In the genomic region with DNA sequence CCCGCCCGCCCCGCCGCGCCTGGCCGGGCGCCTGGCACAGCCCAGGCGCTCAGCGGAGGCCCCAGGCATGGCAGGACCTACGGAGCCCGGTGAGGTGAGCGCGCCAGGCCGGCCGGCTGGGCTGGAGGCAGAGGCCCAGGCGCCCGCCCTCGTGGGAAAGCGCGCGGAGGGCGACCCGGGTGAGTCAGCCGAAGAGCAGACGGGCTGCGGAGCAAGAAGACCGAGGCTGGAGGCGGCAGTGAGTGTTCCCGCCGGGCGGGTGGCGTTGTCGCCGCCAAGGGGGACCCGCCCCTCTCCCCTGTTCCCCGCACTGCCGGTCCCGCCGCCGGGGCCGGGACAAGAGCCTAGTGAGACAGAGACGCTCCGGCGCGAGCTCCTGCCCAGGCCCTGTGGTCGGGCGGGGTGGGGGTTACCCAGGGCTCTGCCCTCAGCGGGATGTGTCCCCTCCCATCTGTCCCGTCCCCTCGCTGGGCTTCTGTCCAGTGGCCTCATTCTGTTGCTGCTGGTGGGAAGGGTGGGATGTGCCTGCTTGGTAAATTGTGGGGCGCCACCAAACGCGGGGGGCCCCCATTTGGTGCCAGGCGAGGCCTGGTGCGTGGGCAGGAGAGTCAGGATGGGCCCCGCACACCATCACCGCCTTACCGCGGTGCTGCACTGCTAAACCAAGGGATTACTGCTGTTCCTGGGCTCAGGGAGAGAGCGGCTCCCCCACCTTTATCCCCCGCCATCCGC, we compare ENCODE assay signal across 8 cellular contexts. TPM values are rescaled to one million over a fixed set of nuclear protein-coding genes. Genes with fewer than 3 reads are reported as not detected.
DNase-seq lines count a peak whose midpoint lies in the region; ATAC-seq, FAIRE-seq and TF ChIP-seq lines count a peak whose summit lies in the region.

No MANE protein-coding gene starts in this region.

- H2BK5ac ChIP-seq in H9 (ENCODE audit: insufficient read length, low read length) = no peak overlapping the region

- H3K27ac Mint-ChIP-seq in H9 (no peak overlapping the region), WTC11 (no peak overlapping the region)

- no peak overlapping the region for H3K18ac ChIP-seq in H9 (ENCODE audit: insufficient read length, low read depth, low read length)

- H3K9me3 Mint-ChIP-seq in H9 = no peaks in the 10 kb centered on the region; a peak in 2 of 5 replicates
- no peaks in the 10 kb centered on the region for H3K9me3 Mint-ChIP-seq in WTC11

- H3K56ac ChIP-seq in H9 (ENCODE audit: insufficient read length, low read depth, low read length) = no peak overlapping the region

- no peak overlapping the region for H3K23ac ChIP-seq in H9 (ENCODE audit: insufficient read length, low read depth, low read length)

- peaks cover 73% of the 10 kb centered on the region for H3K27me3 Mint-ChIP-seq in H9 (ENCODE audit: low read depth)
- peaks cover 54% of the 10 kb centered on the region for H3K27me3 Mint-ChIP-seq in WTC11 (ENCODE audit: low read depth)

- H2BK12ac ChIP-seq in H9 (ENCODE audit: insufficient read length, low read depth, low read length) = no peak overlapping the region

- H3T11ph ChIP-seq in H9 (ENCODE audit: low read length) = no peak overlapping the region

- H3K14ac ChIP-seq in H9 (ENCODE audit: insufficient read depth, low read length) = no peak overlapping the region; the same call in 1 of the 2 replicates

- FAIRE-seq in endothelial cell of umbilical vein (lab: Jason Lieb, UNC) = no peak

- H3K4me3 Mint-ChIP-seq in H9 = peak overlapping the region; percentile 74 to 81
- peak overlapping the region; percentile 76 for H3K4me3 Mint-ChIP-seq in WTC11

- H3K27me3 ChIP-seq in H9 (ENCODE audit: insufficient read depth, low read length) (peaks cover 14% of the 10 kb centered on the region; the same call in 1 of the 2 replicates), endothelial cell of umbilical vein (ENCODE audit: control insufficient read depth in 2 of 2, insufficient read depth in 2 of 2, low read length in 2 of 2) (peaks cover 10 to 13% of the 10 kb centered on the region in 2 experiments)

- no peaks in the 10 kb centered on the region for H3K36me3 ChIP-seq in endothelial cell of umbilical vein (ENCODE audit: control insufficient read depth in 2 of 2, extremely low read depth in 1 of 2, insufficient read depth in 2 of 2, low read length in 2 of 2)

- no peak overlapping the region for H2BK20ac ChIP-seq in H9 (ENCODE audit: low read depth, low read length, poor library complexity, severe bottlenecking)

- H3K36me3 Mint-ChIP-seq in H9 (ENCODE audit: insufficient read depth in 1 of 3, low read depth in 3 of 3) = peaks cover 0 to 8% (median 0%) of the 10 kb centered on the region in 3 experiments; a peak in 2 of 7 replicates
- H3K36me3 Mint-ChIP-seq in WTC11 = no peaks in the 10 kb centered on the region

- DNase-seq in H9 (peak; percentile 57), WTC11 (ENCODE audit: low spot score) (peak; percentile 54), endothelial cell of umbilical vein (ENCODE audit: low read depth, low spot score) (peak; percentile 79), mucosa of gallbladder (ENCODE audit: low spot score) (peak; percentile 51), NCI-H345 treated with DMSO at 0.1 percent for 48 hours (lab: John Stamatoyannopoulos, UW; ENCODE audit: unreplicated experiment) (no peak), NCI-H2171 treated with DMSO at 0.1 percent for 48 hours (lab: John Stamatoyannopoulos, UW) (no peak), putamen (ENCODE audit: low spot score) (no peak)
- peak; percentile 36 to 51 for DNase-seq in stimulated activated CD8-positive, alpha-beta memory T cell treated with anti-CD3 and anti-CD28 coated beads, Interleukin-7, amount 100 ng/mL, for 48 hours (ENCODE audit: extremely low read depth in 1 of 2, low read depth in 1 of 2)

- no peaks in the 10 kb centered on the region for H3K79me1 ChIP-seq in H9 (ENCODE audit: insufficient read depth, low read depth, low read length, poor library complexity, severe bottlenecking)

- H3K9ac ChIP-seq in H9 (ENCODE audit: extremely low read depth, insufficient read length, low read length) = no peak overlapping the region
- H3K9ac ChIP-seq in endothelial cell of umbilical vein (replicated peaks; ENCODE audit: extremely low read depth, insufficient read depth, low read length) = no peak overlapping the region

- H4K20me1 ChIP-seq in H9 (ENCODE audit: control insufficient read depth, insufficient read depth, insufficient read length) (no peaks in the 10 kb centered on the region), endothelial cell of umbilical vein (replicated peaks; ENCODE audit: control insufficient read depth, extremely low read depth, insufficient read depth, low read length) (no peaks in the 10 kb centered on the region)

- H3K4me1 ChIP-seq in H9 (ENCODE audit: insufficient read depth, low read length) = peaks cover 13% of the 10 kb centered on the region; the same call in 1 of the 2 replicates
- no peaks in the 10 kb centered on the region for H3K4me1 ChIP-seq in endothelial cell of umbilical vein (ENCODE audit: control insufficient read depth, extremely low read depth, insufficient read depth, low read length)

- peak; percentile 3 for ATAC-seq in WTC11

- no peak overlapping the region for H3K4ac ChIP-seq in H9 (ENCODE audit: low read depth, low read length)

- H3K4me1 Mint-ChIP-seq in H9 (peaks cover 46 to 56% of the 10 kb centered on the region in 2 experiments), WTC11 (peaks cover 70% of the 10 kb centered on the region)

- H3K79me2 ChIP-seq in H9 (ENCODE audit: insufficient read depth, low read length) = no peaks in the 10 kb centered on the region
- no peaks in the 10 kb centered on the region for H3K79me2 ChIP-seq in endothelial cell of umbilical vein (ENCODE audit: control insufficient read depth, insufficient read depth, low read length)

- H2AFZ ChIP-seq in H9 (ENCODE audit: low read length) (no peak overlapping the region), endothelial cell of umbilical vein (ENCODE audit: low read depth, low read length) (peak overlapping the region; percentile 74)

- CTCF ChIA-PET in WTC11 (lab: Charles Lee) (interaction anchor here (0.5 to 9.3 kb wide), 6 partner anchors 16 to 435 kb away, joined by 3 to 187 read pairs (median 4); no protein-coding TSS in a partner anchor), endothelial cell of umbilical vein (lab: Charles Lee) (interaction anchor here (1.0 to 7.7 kb wide), 4 partner anchors 13 to 237 kb away, joined by 3 to 196 read pairs (median 7); no protein-coding TSS in a partner anchor)

- H3K4me2 ChIP-seq in H9 (ENCODE audit: insufficient read depth, insufficient read length, low read length) = peak overlapping the region; percentile 43
- peak overlapping the region; percentile 38 for H3K4me2 ChIP-seq in endothelial cell of umbilical vein (ENCODE audit: insufficient read depth, low read length)

- dilution Hi-C loops in endothelial cell of umbilical vein (cut with MboI; ENCODE audit: extremely low pct_ligation_motif_present, low sequenced_read_pairs) = no loop called here

- TF ChIP-seq CTCF in H9 (conservative IDR thresholded peaks at IDR 0.05) = no peak
- TF ChIP-seq CTCF in WTC11 (IDR thresholded peaks at IDR 0.05) = no peak
- TF ChIP-seq CTCF in endothelial cell of umbilical vein (IDR thresholded peaks at IDR 0.05; ENCODE audit: extremely low read depth in 1 of 2, insufficient read depth in 1 of 2, low read depth in 1 of 2, low read length in 2 of 2) = no peak

- H4K8ac ChIP-seq in H9 (replicated peaks; ENCODE audit: insufficient read length, low read depth, low read length) = no peak overlapping the region

- no peak overlapping the region for H3K27ac ChIP-seq in H9 (ENCODE audit: insufficient read length, low read depth, low read length)
- no peak overlapping the region for H3K27ac ChIP-seq in endothelial cell of umbilical vein (ENCODE audit: insufficient read depth, low read depth, low read length)

- BruUV-seq in endothelial cell of umbilical vein (replicated peaks; lab: Mats Ljungman, UMichigan) = no TSS peak

- intact Hi-C loops in endothelial cell of umbilical vein (cut with micrococcal nuclease) = no loop called here

- POLR2A ChIA-PET in WTC11 (lab: Charles Lee) = interaction anchor here (0.6 kb wide), 1 partner anchor 65 kb away, joined by 4 read pairs; no protein-coding TSS in a partner anchor
- POLR2A ChIA-PET in endothelial cell of umbilical vein (lab: Charles Lee) = no interaction called here

- no peak overlapping the region for H4K91ac ChIP-seq in H9 (ENCODE audit: insufficient read length, low read depth, low read length)

- H3K4me3 ChIP-seq in endothelial cell of umbilical vein (replicated peaks in 1 of 3; ENCODE audit: insufficient read depth in 1 of 3, low read depth in 1 of 3, low read length in 3 of 3) = peak overlapping the region in 1 of 3 experiments; percentile 5

- H2BK15ac ChIP-seq in H9 (ENCODE audit: low read depth, low read length) = no peak overlapping the region

- H3K23me2 ChIP-seq in H9 (ENCODE audit: insufficient read length, low read depth, low read length, poor library complexity, severe bottlenecking) = peaks cover 14% of the 10 kb centered on the region

- H3K9me3 ChIP-seq in H9 (ENCODE audit: control insufficient read depth, low read depth, low read length) (no peaks in the 10 kb centered on the region), endothelial cell of umbilical vein (replicated peaks; ENCODE audit: control insufficient read depth, insufficient read depth, low read length) (no peaks in the 10 kb centered on the region)

- no peak overlapping the region for H4K5ac ChIP-seq in H9 (ENCODE audit: insufficient read length, low read depth, low read length)

- no CpG with 5 or more reads among the region's 62 CpGs for WGBS in H9 (ENCODE audit: extremely low coverage, insufficient read length, low lambda C conversion rate)

- no peak overlapping the region for H2AK5ac ChIP-seq in H9 (ENCODE audit: insufficient read length, low read length)

- H2BK120ac ChIP-seq in H9 (ENCODE audit: low read depth, low read length, poor library complexity, severe bottlenecking) = no peak overlapping the region

- no peaks in the 10 kb centered on the region for H3K9me1 ChIP-seq in endothelial cell of umbilical vein (replicated peaks; ENCODE audit: control insufficient read depth, extremely low read depth, insufficient read depth, low read length)

- no peak for TF ChIP-seq POLR2A in endothelial cell of umbilical vein (IDR thresholded peaks at IDR 0.05; ENCODE audit: low read depth, low read length)

RNA-seq across cellular contexts. Expression of gene NODAL, which starts 17.0 kb away (rescaled TPM):
- total RNA-seq in H9 (2021) = 80.7 and 84.7 TPM in 2 replicates
- 41.1 to 57.0 TPM (median 41.5 TPM) in 3 replicates for total RNA-seq in WTC11 (2021)
- total RNA-seq in endothelial cell of umbilical vein = not detected in 2 replicates
- not detected in 2 replicates for polyA plus RNA-seq in endothelial cell of umbilical vein
- polyA plus RNA-seq in endothelial cell of umbilical vein (2011; cell fraction: cytosol; rRNA removed) = not detected in 2 replicates
- polyA plus RNA-seq in endothelial cell of umbilical vein (2011; cell fraction: nucleus; rRNA removed) = not detected in 2 replicates
- polyA plus RNA-seq in endothelial cell of umbilical vein (2012) = not detected in 2 replicates
- polyA minus RNA-seq in endothelial cell of umbilical vein = not detected in 2 replicates
- not detected for polyA minus RNA-seq in endothelial cell of umbilical vein (2011; cell fraction: cytosol; rRNA and poly(A)+ RNA removed)
- polyA minus RNA-seq in endothelial cell of umbilical vein (2011; cell fraction: nucleus; rRNA and poly(A)+ RNA removed) = not detected in 2 replicates
- 0.12 TPM for total RNA-seq in mucosa of gallbladder

RNA-seq across cellular contexts. Expression of gene PALD1, which starts 20.1 kb away (rescaled TPM):
- total RNA-seq in H9 (2021) (21.1 and 21.6 TPM in 2 replicates), WTC11 (2021) (36.1 to 43.6 TPM (median 38.5 TPM) in 3 replicates), endothelial cell of umbilical vein (62.1 and 73.3 TPM in 2 replicates), mucosa of gallbladder (15.5 TPM)
- 16.6 and 20.7 TPM in 2 replicates for polyA plus RNA-seq in endothelial cell of umbilical vein
- polyA plus RNA-seq in endothelial cell of umbilical vein (2011; cell fraction: cytosol; rRNA removed) = 11.0 and 14.2 TPM in 2 replicates
- polyA plus RNA-seq in endothelial cell of umbilical vein (2011; cell fraction: nucleus; rRNA removed) = 36.2 and 39.1 TPM in 2 replicates
- 8.0 and 14.0 TPM in 2 replicates for polyA plus RNA-seq in endothelial cell of umbilical vein (2012)
- 22.8 and 25.4 TPM in 2 replicates for polyA minus RNA-seq in endothelial cell of umbilical vein
- polyA minus RNA-seq in endothelial cell of umbilical vein (2011; cell fraction: cytosol; rRNA and poly(A)+ RNA removed) = not detected
- 10.0 and 13.9 TPM in 2 replicates for polyA minus RNA-seq in endothelial cell of umbilical vein (2011; cell fraction: nucleus; rRNA and poly(A)+ RNA removed)

RNA-seq across cellular contexts. Expression of gene EIF4EBP2, which starts 54.5 kb away (rescaled TPM):
- 91.1 and 93.2 TPM in 2 replicates for total RNA-seq in H9 (2021)
- total RNA-seq in WTC11 (2021) = 111 to 114 TPM (median 112 TPM) in 3 replicates
- total RNA-seq in endothelial cell of umbilical vein = 46.6 and 47.0 TPM in 2 replicates
- polyA plus RNA-seq in endothelial cell of umbilical vein = 13.9 and 18.2 TPM in 2 replicates
- 17.6 and 19.9 TPM in 2 replicates for polyA plus RNA-seq in endothelial cell of umbilical vein (2011; cell fraction: cytosol; rRNA removed)
- 13.5 and 15.6 TPM in 2 replicates for polyA plus RNA-seq in endothelial cell of umbilical vein (2011; cell fraction: nucleus; rRNA removed)
- 29.8 and 35.4 TPM in 2 replicates for polyA plus RNA-seq in endothelial cell of umbilical vein (2012)
- polyA minus RNA-seq in endothelial cell of umbilical vein = 41.3 and 43.9 TPM in 2 replicates
- 22.1 TPM for polyA minus RNA-seq in endothelial cell of umbilical vein (2011; cell fraction: cytosol; rRNA and poly(A)+ RNA removed)
- 13.1 and 20.5 TPM in 2 replicates for polyA minus RNA-seq in endothelial cell of umbilical vein (2011; cell fraction: nucleus; rRNA and poly(A)+ RNA removed)
- total RNA-seq in mucosa of gallbladder = 88.2 TPM

Comparison
In these comparisons a context has a peak if more than half of its experiments do, and no peak if none do; other contexts are left out.
1. DNase-seq: peak in H9 (single experiment), WTC11 (single experiment), endothelial cell of umbilical vein (single experiment), mucosa of gallbladder (single experiment) and stimulated activated CD8-positive, alpha-beta memory T cell treated with anti-CD3 and anti-CD28 coated beads, Interleukin-7, amount 100 ng/mL, for 48 hours (2 of 2); none in NCI-H345 treated with DMSO at 0.1 percent for 48 hours (single experiment), NCI-H2171 treated with DMSO at 0.1 percent for 48 hours (single experiment) and putamen (single experiment).
2. RNA of gene NODAL, which starts 17.0 kb away (total RNA-seq): 80.7 to 84.7 TPM in H9 and 41.1 to 57.0 TPM in WTC11; 0.12 TPM in mucosa of gallbladder (single experiment) and not detected in endothelial cell of umbilical vein; every median in the first group is over 10 times any median in the second.